In genomic region chr19:3693030-3693925, GRCh38 we compare ENCODE assay signal across 1 cellular context.
TF ChIP-seq lines count a peak whose summit lies in the region.

No MANE protein-coding gene starts in this region.

TF ChIP-seq in HepG2, 621 proteins besides CTCF, POLR2A, EP300 and RAD21:
- TF ChIP-seq TGIF2 (CRISPR knock-in tag; IDR thresholded peaks at IDR 0.05), result no peak
- TF ChIP-seq NBN (conservative IDR thresholded peaks at IDR 0.05), result no peak
- TF ChIP-seq ZNF687 (CRISPR knock-in tag; IDR thresholded peaks at IDR 0.05), result 0 out of 2 replicates have a peak, but pooled peaks have one; percentile 1
- no peak for TF ChIP-seq KLF15 (CRISPR knock-in tag; IDR thresholded peaks at IDR 0.05; ENCODE audit: borderline replicate concordance)
- TF ChIP-seq NFATC3 (CRISPR knock-in tag; IDR thresholded peaks at IDR 0.05), result no peak
